In the genomic region with DNA sequence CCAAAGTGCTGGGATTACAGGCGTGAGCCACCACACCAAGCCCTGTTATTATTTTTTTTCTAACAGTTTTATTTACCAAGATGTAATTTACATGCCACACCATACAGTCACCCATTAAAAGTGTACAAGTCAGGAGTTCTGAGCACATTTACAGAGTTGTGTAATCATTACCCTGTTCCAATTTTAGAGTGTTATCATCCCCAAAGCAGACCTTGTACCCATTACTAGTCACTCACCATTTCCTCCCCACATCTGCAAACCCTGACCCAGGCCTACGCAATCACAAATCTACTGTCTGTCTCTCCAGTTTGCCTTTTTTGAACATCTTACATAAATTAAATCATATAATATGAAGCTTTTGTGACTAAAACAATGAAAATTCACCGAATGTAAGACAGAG, we compare ENCODE assay signal across 24 cellular contexts.
"Had no signal": no experiment of that assay in that cellular context is flagged by ENCODE, and none has a peak within 500 bp of the region (broad histone marks: within the 10 kb centered on the region; RNA-seq: fewer than 3 reads in every experiment).

No MANE protein-coding gene starts in this region.

- FAIRE-seq: pancreas had no signal

- H3K27ac ChIP-seq: neutrophil, pancreas, skin epidermis, tibial artery had no signal

- H3K4me3 Mint-ChIP-seq: activated CD4-positive, alpha-beta T cell treated with anti-CD3 and anti-CD28 coated beads for 36 hours; activated naive CD4-positive, alpha-beta T cell treated with anti-CD3 and anti-CD28 coated beads for 36 hours; activated naive CD8-positive, alpha-beta T cell treated with anti-CD3 and anti-CD28 coated beads, Interleukin-2, amount 50 U/mL, for 24 hours; memory B cell; nephron; stimulated activated effector memory CD8-positive, alpha-beta T cell treated with anti-CD3 and anti-CD28 coated beads, Interleukin-12 subunit alpha, Interleukin-12 subunit beta, amount 100 ng/mL, for 72 hours; stimulated activated naive CD8-positive, alpha-beta T cell treated with anti-CD3 and anti-CD28 coated beads, Interleukin-15, amount 100 ng/mL, for 72 hours; T-cell; T-helper 2 cell treated with Interferon-gamma antibody and Interleukin-4, amounts not matched to agents 5 μg/mL and 100 μg/mL, for 36 hours; WTC11 had no signal

- H3K27me3 Mint-ChIP-seq: stimulated activated naive CD8-positive, alpha-beta T cell treated with anti-CD3 and anti-CD28 coated beads, Interleukin-15, amount 100 ng/mL, for 72 hours had no signal

- H3K4me1 Mint-ChIP-seq: activated CD4-positive, alpha-beta T cell treated with anti-CD3 and anti-CD28 coated beads for 36 hours; activated naive CD8-positive, alpha-beta T cell treated with anti-CD3 and anti-CD28 coated beads, Interleukin-2, amount 50 U/mL, for 24 hours; memory B cell; nephron; stimulated activated effector memory CD8-positive, alpha-beta T cell treated with anti-CD3 and anti-CD28 coated beads, Interleukin-12 subunit alpha, Interleukin-12 subunit beta, amount 100 ng/mL, for 72 hours; stimulated activated naive CD8-positive, alpha-beta T cell treated with anti-CD3 and anti-CD28 coated beads, Interleukin-15, amount 100 ng/mL, for 72 hours; T-cell; WTC11 had no signal

- H3K27ac Mint-ChIP-seq: activated CD4-positive, alpha-beta T cell treated with anti-CD3 and anti-CD28 coated beads for 36 hours; activated naive CD8-positive, alpha-beta T cell treated with anti-CD3 and anti-CD28 coated beads, Interleukin-2, amount 50 U/mL, for 24 hours; memory B cell; nephron; stimulated activated effector memory CD8-positive, alpha-beta T cell treated with anti-CD3 and anti-CD28 coated beads, Interleukin-12 subunit alpha, Interleukin-12 subunit beta, amount 100 ng/mL, for 72 hours; T-cell; T-helper 2 cell treated with Interferon-gamma antibody and Interleukin-4, amounts not matched to agents 5 μg/mL and 100 μg/mL, for 36 hours; WTC11 had no signal

- H3K4me3 ChIP-seq: pancreas, skin epidermis, tibial artery had no signal

- H3K4me1 ChIP-seq: pancreas, tibial artery had no signal

- ATAC-seq: activated CD4-positive, alpha-beta T cell treated with anti-CD3 and anti-CD28 coated beads for 36 hours; activated naive CD8-positive, alpha-beta T cell treated with anti-CD3 and anti-CD28 coated beads, Interleukin-2, amount 50 U/mL, for 24 hours; pancreas; right cardiac atrium; stimulated activated effector memory CD8-positive, alpha-beta T cell treated with anti-CD3 and anti-CD28 coated beads, Interleukin-12 subunit alpha, Interleukin-12 subunit beta, amount 100 ng/mL, for 72 hours; stimulated activated naive CD8-positive, alpha-beta T cell treated with anti-CD3 and anti-CD28 coated beads, Interleukin-15, amount 100 ng/mL, for 72 hours; T-cell; WTC11 had no signal

- H3K9me3 ChIP-seq: neutrophil, pancreas had no signal

- H3K36me3 ChIP-seq: neutrophil, pancreas, tibial artery had no signal

- H3K36me3 Mint-ChIP-seq: stimulated activated effector memory CD8-positive, alpha-beta T cell treated with anti-CD3 and anti-CD28 coated beads, Interleukin-12 subunit alpha, Interleukin-12 subunit beta, amount 100 ng/mL, for 72 hours; T-cell had no signal

- H3K27me3 ChIP-seq: neutrophil, pancreas, tibial artery had no signal

- DNase-seq: activated CD4-positive, alpha-beta T cell treated with anti-CD3 and anti-CD28 coated beads for 36 hours; activated CD4-positive, alpha-beta T cell treated with anti-CD3 and anti-CD28 coated beads, Interleukin-2, amount 50 U/mL, for 48 hours; activated CD8-positive, alpha-beta memory T cell treated with anti-CD3 and anti-CD28 coated beads, Interleukin-2, amount 50 U/mL, for 48 hours; activated effector memory CD4-positive, alpha-beta T cell treated with Interleukin-2 at 50 U/mL for 16 hours; activated naive CD4-positive, alpha-beta T cell treated with anti-CD3 and anti-CD28 coated beads for 36 hours; activated naive CD8-positive, alpha-beta T cell treated with anti-CD3 and anti-CD28 coated beads, Interleukin-2, amount 50 U/mL, for 24 hours; activated T-cell treated with anti-CD3 and anti-CD28 coated beads, Interleukin-2, amount 50 U/mL, for 48 hours; dermis blood vessel endothelial cell; effector memory CD4-positive, alpha-beta T cell; foreskin melanocyte; hippocampal formation; pancreas; right cardiac atrium; stimulated activated CD4-positive, alpha-beta T cell treated with anti-CD3 and anti-CD28 coated beads, Interleukin-2, amount 100 ng/mL, for 24 hours; stimulated activated naive CD8-positive, alpha-beta T cell treated with anti-CD3 and anti-CD28 coated beads, Interleukin-15, amount 100 ng/mL, for 72 hours; T-cell; tibial artery had no signal
